In genomic region chr17:68097161-68097805, GRCh38 we compare ENCODE assay signal across 20 cellular contexts.
A peak's percentile ranks its signal among the peaks of the same experiment; 100 is the strongest.
DNase-seq lines count a peak whose midpoint lies in the region; ATAC-seq and TF ChIP-seq lines count a peak whose summit lies in the region.
"Had no signal": no experiment of that assay in that cellular context is flagged by ENCODE, and none has a peak within 500 bp of the region (broad histone marks: within the 10 kb centered on the region; RNA-seq: fewer than 3 reads in every experiment).

No MANE protein-coding gene starts in this region.

- no peak overlapping the region for H3K4me2 ChIP-seq in mesenchymal stem cell (ENCODE audit: low read length, poor library complexity, severe bottlenecking)
- H3K4me2 ChIP-seq: BLaER1 treated with 17β-estradiol and CSF1 and Interleukin-3, amounts not matched to agents 10 nM and 100 nM had no signal

- H3K4me3 ChIP-seq in SJSA1 (no peak overlapping the region), mesenchymal stem cell (ENCODE audit: insufficient read depth in 1 of 2, low read depth in 1 of 2, low read length in 2 of 2) (no peak overlapping the region)
- H3K4me3 ChIP-seq: BLaER1 treated with 17β-estradiol and CSF1 and Interleukin-3, amounts not matched to agents 10 nM and 100 nM; SK-N-MC had no signal

- H4K8ac ChIP-seq in mesenchymal stem cell (ENCODE audit: low read length) = no peak overlapping the region

- DNase-seq in activated effector memory CD4-positive, alpha-beta T cell treated with anti-CD3 and anti-CD28 coated beads, Interleukin-2, amount 50 U/mL, for 16 hours = peak; percentile 14
- DNase-seq in activated effector memory CD4-positive, alpha-beta T cell treated with Interleukin-2 at 50 U/mL for 16 hours = no peak
- DNase-seq in SJSA1 (ENCODE audit: low read depth in 1 of 2, low spot score in 2 of 2) = peak; percentile 56 to 66
- DNase-seq in mesenchymal stem cell = peak; percentile 37
- no peak for DNase-seq in GM10248 (ENCODE audit: extremely low spot score)
- DNase-seq: CD8-positive, alpha-beta T cell; DMS79; H7; KG1; NCI-H1417 treated with DMSO at 0.1 percent for 48 hours; NCI-H1930; NCI-H226; NCI-H524; NCI-H82; OCI-M1; Right ventricle myocardium superior had no signal

- H2BK120ac ChIP-seq in mesenchymal stem cell (ENCODE audit: low read depth, low read length) = no peak overlapping the region

- no peak overlapping the region for H2BK12ac ChIP-seq in mesenchymal stem cell (ENCODE audit: low read length in 2 of 2)

- H2AK5ac ChIP-seq in mesenchymal stem cell (ENCODE audit: low read length, severe bottlenecking) = no peak overlapping the region

- peaks cover 3% of the 10 kb centered on the region for H3K79me1 ChIP-seq in mesenchymal stem cell (replicated peaks; ENCODE audit: low read length, poor library complexity, severe bottlenecking)

- ATAC-seq in HG02588 (IDR thresholded peaks at IDR 0.05; ENCODE audit: unreplicated experiment) (no peak), GM18873 (IDR thresholded peaks at IDR 0.05; ENCODE audit: low FRiP score, unreplicated experiment) (no peak)
- ATAC-seq: CD8-positive, alpha-beta T cell had no signal

- POLR2A ChIA-PET in GM10248 (lab: Yijun Ruan, JAX) = no interaction called here

- H3K9me3 ChIP-seq in SJSA1 (replicated peaks) (no peaks in the 10 kb centered on the region), mesenchymal stem cell (ENCODE audit: control insufficient read depth, low read length) (no peaks in the 10 kb centered on the region)

- no peak overlapping the region for H3K23ac ChIP-seq in mesenchymal stem cell (ENCODE audit: low read length in 2 of 2)

- no peak overlapping the region for H2BK15ac ChIP-seq in mesenchymal stem cell (ENCODE audit: low read depth, poor library complexity, severe bottlenecking)

- WGBS in mesenchymal stem cell = 64% methylated on average over 7 of the region's 9 CpGs

- no peak overlapping the region for H3K9ac ChIP-seq in mesenchymal stem cell (ENCODE audit: low read length)
- H3K9ac ChIP-seq: BLaER1 treated with 17β-estradiol and CSF1 and Interleukin-3, amounts not matched to agents 10 nM and 100 nM had no signal

- no peak overlapping the region for H3K14ac ChIP-seq in mesenchymal stem cell (ENCODE audit: low read length in 2 of 2)

- TF ChIP-seq CTCF in GM10248 (IDR thresholded peaks at IDR 0.05; ENCODE audit: control extremely low read depth, extremely low read depth, low read depth, missing control alignments) = no peak

- no peak overlapping the region for H2AFZ ChIP-seq in mesenchymal stem cell (ENCODE audit: low read depth, low read length)

- H3K18ac ChIP-seq in mesenchymal stem cell (ENCODE audit: low read depth in 1 of 2, low read length in 2 of 2) = peak overlapping the region; percentile 6 to 75

- H3K4ac ChIP-seq in mesenchymal stem cell (ENCODE audit: low read depth in 1 of 2, low read length in 2 of 2) = no peak overlapping the region

- H3K27ac ChIP-seq in SJSA1 = peak overlapping the region; percentile 39
- H3K27ac ChIP-seq in mesenchymal stem cell (ENCODE audit: low read length, poor library complexity, severe bottlenecking) = no peak overlapping the region
- H3K27ac ChIP-seq: BLaER1 treated with 17β-estradiol and CSF1 and Interleukin-3, amounts not matched to agents 10 nM and 100 nM; SK-N-MC had no signal

- CTCF ChIA-PET in GM10248 (lab: Yijun Ruan, JAX) = interaction anchor here (1.3 kb wide), 1 partner anchor 24 kb away, joined by 3 read pairs; no protein-coding TSS in a partner anchor

- no peak overlapping the region for H2BK5ac ChIP-seq in mesenchymal stem cell (ENCODE audit: low read depth, low read length, poor library complexity, severe bottlenecking)

- 0 out of 2 replicates have a peak, but pooled peaks cover 3% of the 10 kb centered on the region for H3K36me3 ChIP-seq in SJSA1
- H3K36me3 ChIP-seq in mesenchymal stem cell (ENCODE audit: control insufficient read depth in 1 of 2, insufficient read depth in 2 of 2, low read depth in 1 of 2, low read length in 2 of 2) = no peaks in the 10 kb centered on the region

- H3K4me1 ChIP-seq in SJSA1 (replicated peaks) (peaks cover 15% of the 10 kb centered on the region), mesenchymal stem cell (ENCODE audit: control insufficient read depth, insufficient read depth, low read depth, low read length) (peaks cover 6% of the 10 kb centered on the region)

- no peaks in the 10 kb centered on the region for H3K27me3 ChIP-seq in SJSA1 (replicated peaks)
- peaks cover 0 to 5% of the 10 kb centered on the region in 2 experiments for H3K27me3 ChIP-seq in mesenchymal stem cell (ENCODE audit: control insufficient read depth in 1 of 2, insufficient read depth in 1 of 2, low read length in 2 of 2)

- H4K91ac ChIP-seq in mesenchymal stem cell (ENCODE audit: low read length) = no peak overlapping the region

Comparison
In these comparisons a context has a peak if more than half of its experiments do, and no peak if none do; other contexts are left out.
1. DNase-seq: peak in activated effector memory CD4-positive, alpha-beta T cell treated with anti-CD3 and anti-CD28 coated beads, Interleukin-2, amount 50 U/mL, for 16 hours (single experiment), SJSA1 (2 of 2) and mesenchymal stem cell (single experiment); none in activated effector memory CD4-positive, alpha-beta T cell treated with Interleukin-2 at 50 U/mL for 16 hours (single experiment) and GM10248 (single experiment).